In the genomic region with DNA sequence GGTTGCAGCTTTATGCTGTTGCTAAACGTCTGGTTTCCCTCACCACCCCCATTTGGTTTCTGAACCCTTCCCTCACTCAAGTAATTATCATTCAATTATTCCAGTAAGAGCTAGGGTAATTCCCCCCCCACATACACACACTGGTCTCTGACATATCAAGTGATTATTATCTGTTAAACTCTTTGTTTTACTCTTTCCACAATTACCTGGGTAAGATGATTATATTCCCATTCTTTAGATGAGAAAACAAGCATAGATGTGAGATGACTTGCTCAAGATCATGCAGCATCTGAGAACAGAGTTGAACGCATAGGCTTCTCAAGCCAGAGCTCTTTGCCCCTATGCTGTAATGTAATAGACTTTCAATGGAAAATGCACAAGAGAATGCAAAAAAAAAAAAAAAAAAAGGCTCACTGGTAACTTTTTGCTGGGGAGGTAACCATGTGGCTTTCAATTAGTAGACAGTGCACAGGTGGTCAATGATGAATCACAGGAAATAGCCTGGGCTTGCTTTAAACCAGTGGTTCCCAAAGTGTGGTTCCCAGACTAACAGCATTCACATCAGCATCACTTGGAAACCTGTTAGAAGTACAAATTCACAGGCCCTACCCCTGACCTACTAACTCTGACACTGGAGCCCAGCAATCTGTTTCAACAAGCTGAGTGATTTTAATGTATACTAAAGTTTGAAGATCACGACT, we compare ENCODE assay signal across 8 cellular contexts.
DNase-seq lines count a peak whose midpoint lies in the region; ATAC-seq lines count a peak whose summit lies in the region.

No MANE protein-coding gene starts in this region.

- H3K9me3 Mint-ChIP-seq in T-cell, result no peaks in the 10 kb centered on the region

- H3K27ac Mint-ChIP-seq in T-cell, result peak overlapping the region; percentile 55 to 73

- CTCF ChIA-PET in T-cell (lab: Charles Lee), result interaction anchor here (0.6 to 0.7 kb wide), 4 partner anchors 28 to 626 kb away, joined by 4 to 5 read pairs (median 4); no protein-coding TSS in a partner anchor

- DNase-seq in H4 (ENCODE audit: low spot score) (peak; percentile 14), T-cell (no peak), left lobe of liver (ENCODE audit: low spot score) (no peak), KG1 (lab: John Stamatoyannopoulos, UW) (no peak), Karpas-422 (no peak)
- no peak for DNase-seq in effector CD4-positive, alpha-beta T cell

- no peak overlapping the region for H3K4me3 ChIP-seq in Karpas-422 (ENCODE audit: low read length)

- no peak overlapping the region for H3K4me3 Mint-ChIP-seq in T-cell

- no peak overlapping the region for H3K4me2 ChIP-seq in Karpas-422 (ENCODE audit: low read depth, low read length, poor library complexity, severe bottlenecking)

- H3K36me3 Mint-ChIP-seq in T-cell, result peaks cover 30% of the 10 kb centered on the region

- peaks cover 9% of the 10 kb centered on the region; the same call in 1 of the 2 replicates for H3K36me3 ChIP-seq in Karpas-422 (ENCODE audit: insufficient read depth, low read length)

- no peaks in the 10 kb centered on the region for H3K4me1 ChIP-seq in Karpas-422 (ENCODE audit: low read length)

- H3K4me1 Mint-ChIP-seq in T-cell, result peaks cover 7 to 27% (median 25%) of the 10 kb centered on the region in 3 donors

- no peak overlapping the region for H2AFZ ChIP-seq in Karpas-422 (ENCODE audit: low read length)

- no peaks in the 10 kb centered on the region for H3K27me3 ChIP-seq in Karpas-422 (ENCODE audit: low read length)

- peak; percentile 51 for ATAC-seq in GM18873 (IDR thresholded peaks at IDR 0.05; ENCODE audit: low FRiP score, unreplicated experiment)
- peak in 1 of 4 experiments; percentile 22 for ATAC-seq in T-cell (replicated peaks in 1 of 4)
- ATAC-seq in left lobe of liver, result peak; percentile 32
- ATAC-seq in HG03025 (IDR thresholded peaks at IDR 0.05; ENCODE audit: low FRiP score, unreplicated experiment), result no peak

- H3K27me3 Mint-ChIP-seq in T-cell, result no peaks in the 10 kb centered on the region

- POLR2A ChIA-PET in T-cell (lab: Charles Lee), result interaction anchor here (0.5 to 1.0 kb wide), 3 partner anchors 10 to 1063 kb away, joined by 3 to 7 read pairs (median 3); no protein-coding TSS in a partner anchor

- H3K9ac ChIP-seq in Karpas-422 (ENCODE audit: low read length), result no peak overlapping the region

- H3K79me2 ChIP-seq in Karpas-422 (ENCODE audit: low read length), result no peaks in the 10 kb centered on the region

- no peaks in the 10 kb centered on the region for H4K20me1 ChIP-seq in Karpas-422 (ENCODE audit: insufficient read depth, low read depth, low read length)

- H3K27ac ChIP-seq in Karpas-422 (ENCODE audit: low read length), result no peak overlapping the region

- no peaks in the 10 kb centered on the region for H3K9me3 ChIP-seq in Karpas-422 (ENCODE audit: low read length)

- H3K9me2 ChIP-seq in Karpas-422 (replicated peaks; ENCODE audit: insufficient read depth, low read length), result no peaks in the 10 kb centered on the region
